17 cellular contexts compared by ENCODE assay signal in the genomic region with DNA sequence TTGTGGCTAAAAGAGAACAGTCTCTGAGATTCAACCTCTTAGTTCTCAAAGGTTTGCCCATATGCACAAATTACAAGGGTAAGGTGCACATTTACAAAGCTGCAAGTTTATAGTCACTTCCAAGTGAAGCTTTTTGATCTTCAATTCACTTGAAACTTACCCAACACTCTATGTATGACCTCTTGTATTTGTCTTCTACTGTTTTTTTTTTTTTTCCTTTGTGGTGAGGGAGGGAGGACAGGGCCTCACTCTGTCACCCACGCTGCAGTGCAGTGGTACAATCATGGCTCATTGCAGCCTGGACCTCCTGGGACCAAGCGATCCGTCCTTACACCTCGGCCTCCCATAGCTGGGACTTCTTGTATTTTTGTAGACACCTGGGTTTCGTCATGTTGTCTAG. TPM values are rescaled to one million over a fixed set of nuclear protein-coding genes. Genes with fewer than 3 reads are reported as not detected.
A peak's percentile ranks its signal among the peaks of the same experiment; 100 is the strongest.
DNase-seq lines count a peak whose midpoint lies in the region; ATAC-seq and TF ChIP-seq lines count a peak whose summit lies in the region.
"Had no signal": no experiment of that assay in that cellular context is flagged by ENCODE, and none has a peak within 500 bp of the region (broad histone marks: within the 10 kb centered on the region; RNA-seq: fewer than 3 reads in every experiment).

No MANE protein-coding gene starts in this region.

- WGBS in tibial nerve, 2 donors: 92 to 95% methylated on average over 5 of the region's 5 CpGs

- peaks cover 6 to 13% of the 10 kb centered on the region in 2 donors for H3K4me1 ChIP-seq in muscle layer of duodenum (ENCODE audit: control insufficient read depth in 1 of 2, insufficient read depth in 2 of 2, low read length in 2 of 2)
- peaks cover 0 to 24% (median 10%) of the 10 kb centered on the region in 4 donors for H3K4me1 ChIP-seq in tibial nerve

- H3K36me3 Mint-ChIP-seq in activated T-cell treated with anti-CD3 and anti-CD28 coated beads, Interleukin-2, amount 50 U/mL, for 4 hours (ENCODE audit: insufficient read depth): no peaks in the 10 kb centered on the region
- H3K36me3 Mint-ChIP-seq in activated T-cell treated with anti-CD3 and anti-CD28 coated beads, Interleukin-2, amount 50 U/mL, for 24 hours (ENCODE audit: low read depth): peaks cover 5% of the 10 kb centered on the region
- peaks cover 5% of the 10 kb centered on the region for H3K36me3 Mint-ChIP-seq in activated B cell treated with CpG ODN at 0.5 μM for 24 hours (ENCODE audit: low read depth)
- H3K36me3 Mint-ChIP-seq: stimulated activated memory B cell treated with anti-CD40 and anti-IgM and Interleukin-4, amounts not matched to agents 10 μg/mL and 1 μg/mL and 100 μg/mL, for 72 hours had no signal

- H3K9me3 ChIP-seq in muscle layer of duodenum (ENCODE audit: control insufficient read depth in 1 of 2, low read length in 2 of 2) (no peaks in the 10 kb centered on the region), tibial nerve (no peaks in the 10 kb centered on the region)
- H3K9me3 ChIP-seq: A549 had no signal

- peak overlapping the region; percentile 84 for H3K27ac ChIP-seq in muscle layer of duodenum (ENCODE audit: low read length)
- H3K27ac ChIP-seq in tibial nerve: peak overlapping the region; percentile 37 to 99 (median 96)
- H3K27ac ChIP-seq: A549 had no signal

- H3K27me3 Mint-ChIP-seq in activated T-cell treated with anti-CD3 and anti-CD28 coated beads, Interleukin-2, amount 50 U/mL, for 4 hours (ENCODE audit: low read depth): no peaks in the 10 kb centered on the region
- peaks cover 4% of the 10 kb centered on the region for H3K27me3 Mint-ChIP-seq in activated T-cell treated with anti-CD3 and anti-CD28 coated beads, Interleukin-2, amount 50 U/mL, for 24 hours
- H3K27me3 Mint-ChIP-seq in activated B cell treated with CpG ODN at 0.5 μM for 24 hours: peaks cover 8% of the 10 kb centered on the region
- H3K27me3 Mint-ChIP-seq: stimulated activated memory B cell treated with anti-CD40 and anti-IgM and Interleukin-4, amounts not matched to agents 10 μg/mL and 1 μg/mL and 100 μg/mL, for 72 hours had no signal

- no peaks in the 10 kb centered on the region for H3K9me3 Mint-ChIP-seq in activated T-cell treated with anti-CD3 and anti-CD28 coated beads, Interleukin-2, amount 50 U/mL, for 4 hours
- H3K9me3 Mint-ChIP-seq in activated T-cell treated with anti-CD3 and anti-CD28 coated beads, Interleukin-2, amount 50 U/mL, for 24 hours: no peaks in the 10 kb centered on the region
- H3K9me3 Mint-ChIP-seq in activated B cell treated with CpG ODN at 0.5 μM for 24 hours: no peaks in the 10 kb centered on the region
- H3K9me3 Mint-ChIP-seq: stimulated activated memory B cell treated with anti-CD40 and anti-IgM and Interleukin-4, amounts not matched to agents 10 μg/mL and 1 μg/mL and 100 μg/mL, for 72 hours had no signal

- no peak overlapping the region for H3K27ac Mint-ChIP-seq in activated T-cell treated with anti-CD3 and anti-CD28 coated beads, Interleukin-2, amount 50 U/mL, for 24 hours
- no peak overlapping the region for H3K27ac Mint-ChIP-seq in activated B cell treated with CpG ODN at 0.5 μM for 24 hours

- H3K27me3 ChIP-seq in muscle layer of duodenum (ENCODE audit: low read depth, low read length) (no peaks in the 10 kb centered on the region), tibial nerve (no peaks in the 10 kb centered on the region)

- POLR2A ChIA-PET in activated B cell treated with CpG ODN at 0.5 μM for 24 hours (lab: Charles Lee): interaction anchor here (0.7 kb wide), 1 partner anchor 455 kb away, joined by 3 read pairs; no protein-coding TSS in a partner anchor

- H3K4me3 Mint-ChIP-seq in activated T-cell treated with anti-CD3 and anti-CD28 coated beads, Interleukin-2, amount 50 U/mL, for 4 hours: peak overlapping the region; percentile 90
- no peak overlapping the region for H3K4me3 Mint-ChIP-seq in activated T-cell treated with anti-CD3 and anti-CD28 coated beads, Interleukin-2, amount 50 U/mL, for 24 hours
- peak overlapping the region; percentile 56 for H3K4me3 Mint-ChIP-seq in activated B cell treated with CpG ODN at 0.5 μM for 24 hours

- TF ChIP-seq POLR2A in tibial nerve (IDR thresholded peaks at IDR 0.05): no peak

- intact Hi-C loops in activated B cell treated with CpG ODN at 0.5 μM for 24 hours (cut with micrococcal nuclease): loop anchor here (5.0 to 10.0 kb wide), 5 partner anchors 241 to 1136 kb away; a partner anchor contains a TSS

- no peak for TF ChIP-seq EP300 in tibial nerve (IDR thresholded peaks at IDR 0.05)

- DNase-seq in activated T-cell treated with anti-CD3 and anti-CD28 coated beads, Interleukin-2, amount 50 U/mL, for 4 hours: no peak
- no peak for DNase-seq in activated T-cell treated with anti-CD3 and anti-CD28 coated beads, Interleukin-2, amount 50 U/mL, for 24 hours
- DNase-seq in activated B cell treated with CpG ODN at 0.5 μM for 24 hours (no peak), tibial nerve (ENCODE audit: low spot score in 2 of 2) (no peak), RPMI8226 (no peak)
- DNase-seq: activated CD4-positive, alpha-beta T cell treated with anti-CD3 and anti-CD28 coated beads, Interleukin-2, amount 50 U/mL, for 48 hours; activated effector memory CD4-positive, alpha-beta T cell treated with Interleukin-2 at 50 U/mL for 16 hours; GOT3; KG1; NCI-H187; T1000 had no signal

- peaks cover 4% of the 10 kb centered on the region for H3K4me1 Mint-ChIP-seq in activated T-cell treated with anti-CD3 and anti-CD28 coated beads, Interleukin-2, amount 50 U/mL, for 4 hours (ENCODE audit: low read depth)
- peaks cover 12% of the 10 kb centered on the region for H3K4me1 Mint-ChIP-seq in activated T-cell treated with anti-CD3 and anti-CD28 coated beads, Interleukin-2, amount 50 U/mL, for 24 hours (ENCODE audit: low read depth)
- H3K4me1 Mint-ChIP-seq in activated B cell treated with CpG ODN at 0.5 μM for 24 hours: peaks cover 8% of the 10 kb centered on the region

- CTCF ChIA-PET in activated B cell treated with CpG ODN at 0.5 μM for 24 hours (lab: Charles Lee): interaction anchor here (3.0 kb wide), 1 partner anchor 15 kb away, joined by 10 read pairs; no protein-coding TSS in a partner anchor

- H3K4me3 ChIP-seq in muscle layer of duodenum (ENCODE audit: low read depth in 1 of 2, low read length in 2 of 2) (no peak overlapping the region), tibial nerve (no peak overlapping the region)
- H3K4me3 ChIP-seq: A549 had no signal

- H3K36me3 ChIP-seq in muscle layer of duodenum (ENCODE audit: control insufficient read depth in 1 of 2, insufficient read depth in 2 of 2, low read length in 2 of 2) (peaks cover 0 to 9% of the 10 kb centered on the region in 2 donors), tibial nerve (no peaks in the 10 kb centered on the region)

- no peak for ATAC-seq in activated T-cell treated with anti-CD3 and anti-CD28 coated beads, Interleukin-2, amount 50 U/mL, for 4 hours
- no peak for ATAC-seq in activated B cell treated with CpG ODN at 0.5 μM for 24 hours (ENCODE audit: low read depth)
- ATAC-seq in HG02678 (IDR thresholded peaks at IDR 0.05; ENCODE audit: unreplicated experiment): no peak
- no peak for ATAC-seq in GM18909 (IDR thresholded peaks at IDR 0.05; ENCODE audit: poor library complexity, unreplicated experiment)
- ATAC-seq: A549; sciatic nerve; stimulated activated memory B cell treated with anti-CD40 and anti-IgM and Interleukin-4, amounts not matched to agents 10 μg/mL and 1 μg/mL and 100 μg/mL, for 72 hours had no signal

- TF ChIP-seq CTCF in activated B cell treated with CpG ODN at 0.5 μM for 24 hours (IDR thresholded peaks at IDR 0.05): no peak
- TF ChIP-seq CTCF in tibial nerve (IDR thresholded peaks at IDR 0.05): no peak

RNA-seq across cellular contexts. Expression of a gene that starts 4.5 kb away (rescaled TPM):
- total RNA-seq in activated T-cell treated with anti-CD3 and anti-CD28 coated beads, Interleukin-2, amount 50 U/mL, for 4 hours: 10 to 100 TPM in 2 of 3 donors, 1 to 10 TPM in 1; 8.5 to 13.0 (median 10.8) TPM
- 8.9 and 9.4 TPM in 2 replicates for total RNA-seq in activated B cell treated with CpG ODN at 0.5 μM for 24 hours
- 100 to 1,000 TPM; 146 to 200 (median 166) TPM for total RNA-seq in tibial nerve

Comparison
In these comparisons a context has a peak if more than half of its experiments do, and no peak if none do; other contexts are left out.
1. RNA of a gene that starts 4.5 kb away (total RNA-seq): 146 to 200 TPM in tibial nerve; 8.5 to 13.0 TPM in activated T-cell treated with anti-CD3 and anti-CD28 coated beads, Interleukin-2, amount 50 U/mL, for 4 hours and 8.9 to 9.4 TPM in activated B cell treated with CpG ODN at 0.5 μM for 24 hours; every median in the first group is over 10 times any median in the second.